ENCODE assay signal across 8 cellular contexts in genomic region chr2:25557179-25558036, GRCh38.
DNase-seq lines count a peak whose midpoint lies in the region; ATAC-seq and TF ChIP-seq lines count a peak whose summit lies in the region.

No MANE protein-coding gene starts in this region.

- H3K27me3 ChIP-seq in foreskin keratinocyte: no peaks in the 10 kb centered on the region

- POLR2A ChIA-PET in activated naive CD8-positive, alpha-beta T cell treated with anti-CD3 and anti-CD28 coated beads, Interleukin-2, amount 10 ng/mL, durations not matched to agents 7 days and 5 days (lab: Charles Lee): interaction anchor here (0.6 to 1.5 kb wide), 4 partner anchors 10 to 242 kb away, joined by 3 to 7 read pairs (median 4); no protein-coding TSS in a partner anchor

- H3K36me3 Mint-ChIP-seq in CD14-positive monocyte: peaks cover 4 to 10% of the 10 kb centered on the region in 2 donors
- H3K36me3 Mint-ChIP-seq in activated naive CD8-positive, alpha-beta T cell treated with anti-CD3 and anti-CD28 coated beads, Interleukin-2, amount 10 ng/mL, durations not matched to agents 7 days and 5 days: peaks cover 10% of the 10 kb centered on the region

- peak overlapping the region; percentile 46 to 85 for H3K4me3 Mint-ChIP-seq in CD14-positive monocyte
- peak overlapping the region; percentile 7 for H3K4me3 Mint-ChIP-seq in activated naive CD8-positive, alpha-beta T cell treated with anti-CD3 and anti-CD28 coated beads, Interleukin-2, amount 10 ng/mL, durations not matched to agents 7 days and 5 days

- DNase-seq in CD14-positive monocyte (ENCODE audit: low spot score) (no peak), iPS-NIHi11 (ENCODE audit: low spot score) (no peak), foreskin keratinocyte (no peak), NCI-H1694 treated with DMSO at 0.1 percent for 48 hours (lab: John Stamatoyannopoulos, UW) (no peak)
- no peak for DNase-seq in activated naive CD8-positive, alpha-beta T cell treated with anti-CD3 and anti-CD28 coated beads, Interleukin-2, amount 10 ng/mL, durations not matched to agents 7 days and 5 days

- peaks cover 0 to 2% (median 0%) of the 10 kb centered on the region in 3 donors for H3K27me3 Mint-ChIP-seq in CD14-positive monocyte (ENCODE audit: low read depth in 3 of 3)
- no peaks in the 10 kb centered on the region for H3K27me3 Mint-ChIP-seq in activated naive CD8-positive, alpha-beta T cell treated with anti-CD3 and anti-CD28 coated beads, Interleukin-2, amount 10 ng/mL, durations not matched to agents 7 days and 5 days

- H3K4me1 Mint-ChIP-seq in CD14-positive monocyte: peaks cover 44% of the 10 kb centered on the region
- H3K4me1 Mint-ChIP-seq in activated naive CD8-positive, alpha-beta T cell treated with anti-CD3 and anti-CD28 coated beads, Interleukin-2, amount 10 ng/mL, durations not matched to agents 7 days and 5 days: peaks cover 40% of the 10 kb centered on the region

- H3K27ac ChIP-seq in foreskin keratinocyte: no peak overlapping the region

- intact Hi-C loops in CD14-positive monocyte (cut with micrococcal nuclease): loop anchor here in 1 of 2 donors (10.0 kb wide), 1 partner anchor 283 kb away; no protein-coding TSS in a partner anchor

- ATAC-seq in GM18511 (IDR thresholded peaks at IDR 0.05; ENCODE audit: unreplicated experiment): peak; percentile 66
- ATAC-seq in HG03432 (IDR thresholded peaks at IDR 0.05; ENCODE audit: unreplicated experiment): peak; percentile 51
- ATAC-seq in activated naive CD8-positive, alpha-beta T cell treated with anti-CD3 and anti-CD28 coated beads, Interleukin-2, amount 10 ng/mL, durations not matched to agents 7 days and 5 days (ENCODE audit: low read depth): no peak
- no peak for ATAC-seq in GM19395 (IDR thresholded peaks at IDR 0.05; ENCODE audit: unreplicated experiment)
- no peak for ATAC-seq in foreskin keratinocyte

- peak overlapping the region; percentile 92 to 100 (median 95) for H3K27ac Mint-ChIP-seq in CD14-positive monocyte
- peak overlapping the region; percentile 78 for H3K27ac Mint-ChIP-seq in activated naive CD8-positive, alpha-beta T cell treated with anti-CD3 and anti-CD28 coated beads, Interleukin-2, amount 10 ng/mL, durations not matched to agents 7 days and 5 days

- peaks cover 8% of the 10 kb centered on the region for H3K4me1 ChIP-seq in foreskin keratinocyte

- H3K9me3 Mint-ChIP-seq in CD14-positive monocyte: peaks cover 0 to 7% (median 0%) of the 10 kb centered on the region in 7 donors
- H3K9me3 Mint-ChIP-seq in activated naive CD8-positive, alpha-beta T cell treated with anti-CD3 and anti-CD28 coated beads, Interleukin-2, amount 10 ng/mL, durations not matched to agents 7 days and 5 days: peaks cover 3% of the 10 kb centered on the region

- TF ChIP-seq CTCF in CD14-positive monocyte (IDR thresholded peaks at IDR 0.05): no peak
- no peak for TF ChIP-seq CTCF in foreskin keratinocyte (conservative IDR thresholded peaks at IDR 0.05)

Comparison
In these comparisons a context has a peak if more than half of its experiments do, and no peak if none do; other contexts are left out.
1. ATAC-seq: peak in GM18511 (single experiment) and HG03432 (single experiment); none in activated naive CD8-positive, alpha-beta T cell treated with anti-CD3 and anti-CD28 coated beads, Interleukin-2, amount 10 ng/mL, durations not matched to agents 7 days and 5 days (single experiment), GM19395 (single experiment) and foreskin keratinocyte (single experiment).